ENCODE assay signal across 27 cellular contexts in the genomic region with DNA sequence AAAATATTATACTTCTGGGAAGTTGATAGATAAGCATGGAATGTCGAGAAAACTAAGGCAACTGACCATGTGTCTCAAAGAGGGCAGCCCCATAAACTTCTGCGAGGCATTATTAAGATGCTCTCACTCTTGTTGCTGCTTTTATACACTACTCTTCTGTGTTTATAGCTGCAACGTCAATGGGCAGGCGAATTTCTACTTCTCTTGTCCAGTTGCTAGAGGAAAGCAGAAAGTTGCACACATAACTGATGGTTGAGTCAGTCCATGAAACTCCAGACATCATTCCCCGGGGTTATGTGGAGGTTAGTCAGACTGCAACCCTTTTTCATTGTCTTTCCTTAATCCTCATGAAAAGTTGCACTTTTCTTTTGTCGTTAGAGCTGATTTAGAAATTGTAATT. TPM values are rescaled to one million over a fixed set of nuclear protein-coding genes. Genes with fewer than 3 reads are reported as not detected.
DNase-seq lines count a peak whose midpoint lies in the region; TF ChIP-seq lines count a peak whose summit lies in the region.
"Had no signal": no experiment of that assay in that cellular context is flagged by ENCODE, and none has a peak within 500 bp of the region (broad histone marks: within the 10 kb centered on the region; RNA-seq: fewer than 3 reads in every experiment).

No MANE protein-coding gene starts in this region.

- H3K4me3 ChIP-seq in breast epithelium, result no peak overlapping the region
- no peak overlapping the region for H3K4me3 ChIP-seq in sigmoid colon
- peak overlapping the region in 1 of 2 donors; percentile 36 for H3K4me3 ChIP-seq in ascending aorta
- H3K4me3 ChIP-seq: lower lobe of right lung had no signal

- no peaks in the 10 kb centered on the region for H3K4me1 Mint-ChIP-seq in MCF 10A (ENCODE audit: insufficient read depth, unreplicated experiment)
- H3K4me1 Mint-ChIP-seq: activated CD4-positive, alpha-beta memory T cell treated with anti-CD3 and anti-CD28 coated beads, Interleukin-2, amount 10 ng/mL, durations not matched to agents 7 days and 5 days; central memory CD8-positive, alpha-beta T cell; naive thymus-derived CD4-positive, alpha-beta T cell; stimulated activated memory B cell treated with anti-CD40 and anti-IgM and Interleukin-4, amounts not matched to agents 10 μg/mL and 1 μg/mL and 100 μg/mL, for 72 hours had no signal

- no peaks in the 10 kb centered on the region for H3K27me3 ChIP-seq in breast epithelium
- H3K27me3 ChIP-seq in sigmoid colon, result no peaks in the 10 kb centered on the region
- H3K27me3 ChIP-seq in ascending aorta, result no peaks in the 10 kb centered on the region

- no peaks in the 10 kb centered on the region for H3K4me1 ChIP-seq in breast epithelium
- H3K4me1 ChIP-seq in sigmoid colon, result no peaks in the 10 kb centered on the region
- no peaks in the 10 kb centered on the region for H3K4me1 ChIP-seq in ascending aorta
- H3K4me1 ChIP-seq: lower lobe of right lung had no signal

- H3K27ac ChIP-seq in breast epithelium, result no peak overlapping the region
- H3K27ac ChIP-seq in sigmoid colon, result no peak overlapping the region
- H3K27ac ChIP-seq in ascending aorta, result peak overlapping the region in 1 of 2 donors; percentile 18
- H3K27ac ChIP-seq: 22Rv1, C4-2B, lower lobe of right lung, VCaP had no signal

- no peak for TF ChIP-seq EP300 in sigmoid colon (IDR thresholded peaks at IDR 0.05)

- WGBS in sigmoid colon, 2 donors, result 64 to 72% methylated on average over 6 of the region's 6 CpGs

- TF ChIP-seq POLR2A in breast epithelium (IDR thresholded peaks at IDR 0.05), result no peak
- no peak for TF ChIP-seq POLR2A in sigmoid colon (IDR thresholded peaks at IDR 0.05)

- H3K9me3 Mint-ChIP-seq in MCF 10A (ENCODE audit: unreplicated experiment), result no peaks in the 10 kb centered on the region
- H3K9me3 Mint-ChIP-seq: activated CD4-positive, alpha-beta memory T cell treated with anti-CD3 and anti-CD28 coated beads, Interleukin-2, amount 10 ng/mL, durations not matched to agents 7 days and 5 days; activated naive CD4-positive, alpha-beta T cell treated with anti-CD3 and anti-CD28 coated beads, Interleukin-2, amount 50 U/mL, for 72 hours; activated T-cell treated with anti-CD3 and anti-CD28 coated beads, Interleukin-2, amount 50 U/mL, for 4 hours; central memory CD8-positive, alpha-beta T cell; stimulated activated memory B cell treated with anti-CD40 and anti-IgM and Interleukin-4, amounts not matched to agents 10 μg/mL and 1 μg/mL and 100 μg/mL, for 72 hours; type B pancreatic cell had no signal

- CTCF ChIA-PET in MCF 10A (lab: Yijun Ruan, JAX), result no interaction called here

- no peak for TF ChIP-seq CTCF in MCF 10A (IDR thresholded peaks at IDR 0.05; ENCODE audit: unreplicated experiment)
- TF ChIP-seq CTCF in breast epithelium (IDR thresholded peaks at IDR 0.05), result no peak
- no peak for TF ChIP-seq CTCF in sigmoid colon (IDR thresholded peaks at IDR 0.05)
- no peak for TF ChIP-seq CTCF in ascending aorta (IDR thresholded peaks at IDR 0.05)

- no peaks in the 10 kb centered on the region for H3K36me3 Mint-ChIP-seq in MCF 10A (ENCODE audit: insufficient read depth, unreplicated experiment)
- H3K36me3 Mint-ChIP-seq: activated naive CD4-positive, alpha-beta T cell treated with anti-CD3 and anti-CD28 coated beads, Interleukin-2, amount 50 U/mL, for 72 hours; naive thymus-derived CD4-positive, alpha-beta T cell; stimulated activated memory B cell treated with anti-CD40 and anti-IgM and Interleukin-4, amounts not matched to agents 10 μg/mL and 1 μg/mL and 100 μg/mL, for 72 hours; type B pancreatic cell had no signal

- H3K9me3 ChIP-seq in breast epithelium (no peaks in the 10 kb centered on the region), sigmoid colon (no peaks in the 10 kb centered on the region), ascending aorta (no peaks in the 10 kb centered on the region)
- H3K9me3 ChIP-seq: lower lobe of right lung had no signal

- intact Hi-C loops in MCF 10A (cut with micrococcal nuclease), result no loop called here
- intact Hi-C loops in breast epithelium (cut with DNase I; ENCODE audit: low total_unique reads), result no loop called here
- intact Hi-C loops in sigmoid colon (cut with DNase I), result no loop called here
- intact Hi-C loops in ascending aorta (cut with DNase I), result no loop called here

- POLR2A ChIA-PET in MCF 10A (lab: Yijun Ruan, JAX), result interaction anchor here (1.2 kb wide), 1 partner anchor 22 kb away, joined by 3 read pairs; no protein-coding TSS in a partner anchor

- no TSS peak for BruUV-seq in MCF 10A (replicated peaks; lab: Mats Ljungman, UMichigan)

- no peaks in the 10 kb centered on the region for H3K27me3 Mint-ChIP-seq in MCF 10A (ENCODE audit: insufficient read depth, unreplicated experiment)
- H3K27me3 Mint-ChIP-seq: activated CD4-positive, alpha-beta memory T cell treated with anti-CD3 and anti-CD28 coated beads, Interleukin-2, amount 10 ng/mL, durations not matched to agents 7 days and 5 days; central memory CD8-positive, alpha-beta T cell; naive thymus-derived CD4-positive, alpha-beta T cell; stimulated activated memory B cell treated with anti-CD40 and anti-IgM and Interleukin-4, amounts not matched to agents 10 μg/mL and 1 μg/mL and 100 μg/mL, for 72 hours; type B pancreatic cell had no signal

- H3K4me3 Mint-ChIP-seq in MCF 10A (ENCODE audit: unreplicated experiment), result no peak overlapping the region
- H3K4me3 Mint-ChIP-seq: activated CD4-positive, alpha-beta memory T cell treated with anti-CD3 and anti-CD28 coated beads, Interleukin-2, amount 10 ng/mL, durations not matched to agents 7 days and 5 days; activated T-cell treated with anti-CD3 and anti-CD28 coated beads, Interleukin-2, amount 50 U/mL, for 4 hours; central memory CD8-positive, alpha-beta T cell; naive thymus-derived CD4-positive, alpha-beta T cell; stimulated activated memory B cell treated with anti-CD40 and anti-IgM and Interleukin-4, amounts not matched to agents 10 μg/mL and 1 μg/mL and 100 μg/mL, for 72 hours; type B pancreatic cell had no signal

- no peak overlapping the region for H3K27ac Mint-ChIP-seq in MCF 10A (ENCODE audit: low read depth, unreplicated experiment)
- H3K27ac Mint-ChIP-seq: activated CD4-positive, alpha-beta memory T cell treated with anti-CD3 and anti-CD28 coated beads, Interleukin-2, amount 10 ng/mL, durations not matched to agents 7 days and 5 days; activated naive CD4-positive, alpha-beta T cell treated with anti-CD3 and anti-CD28 coated beads, Interleukin-2, amount 50 U/mL, for 72 hours; naive thymus-derived CD4-positive, alpha-beta T cell; stimulated activated memory B cell treated with anti-CD40 and anti-IgM and Interleukin-4, amounts not matched to agents 10 μg/mL and 1 μg/mL and 100 μg/mL, for 72 hours; type B pancreatic cell had no signal

- peak; percentile 49 for DNase-seq in MCF 10A (ENCODE audit: unreplicated experiment)
- DNase-seq in breast epithelium (ENCODE audit: low spot score in 2 of 2), result no peak
- peak; percentile 81 for DNase-seq in astrocyte of the hippocampus (ENCODE audit: low read depth, low spot score)
- DNase-seq in foreskin melanocyte, result peak; percentile 71
- peak; percentile 24 for DNase-seq in stromal cell of bone marrow (ENCODE audit: low read depth)
- DNase-seq in sigmoid colon, result no peak
- DNase-seq in activated T-cell treated with anti-CD3 and anti-CD28 coated beads, Interleukin-2, amount 50 U/mL, for 1 hour, result no peak
- no peak for DNase-seq in ascending aorta (ENCODE audit: low spot score in 2 of 2)
- DNase-seq: activated CD4-positive, alpha-beta memory T cell treated with anti-CD3 and anti-CD28 coated beads, Interleukin-2, amount 10 ng/mL, durations not matched to agents 7 days and 5 days; activated T-cell treated with anti-CD3 and anti-CD28 coated beads, Interleukin-2, amount 50 U/mL, for 4 hours; DMS53; H7; Kasumi-1; lower lobe of right lung; naive thymus-derived CD4-positive, alpha-beta T cell; NCI-H1417; NCI-H2171 treated with DMSO at 0.1 percent for 48 hours; stimulated activated CD4-positive, alpha-beta T cell treated with anti-CD3 and anti-CD28 coated beads, Interleukin-12 subunit alpha, Interleukin-12 subunit beta, amount 100 ng/mL, for 4 hours had no signal

- no peaks in the 10 kb centered on the region for H3K36me3 ChIP-seq in breast epithelium
- H3K36me3 ChIP-seq in sigmoid colon, result no peaks in the 10 kb centered on the region
- no peaks in the 10 kb centered on the region for H3K36me3 ChIP-seq in ascending aorta
- H3K36me3 ChIP-seq: lower lobe of right lung had no signal

RNA-seq across cellular contexts. Expression of gene VCX3B, which starts 39.8 kb away (rescaled TPM):
- total RNA-seq in MCF 10A (2022), result not detected in 2 replicates
- not detected for total RNA-seq in breast epithelium
- not detected for total RNA-seq in sigmoid colon
- not detected for polyA plus RNA-seq in sigmoid colon
- total RNA-seq in ascending aorta, result not detected
- total RNA-seq: activated CD4-positive, alpha-beta memory T cell treated with anti-CD3 and anti-CD28 coated beads, Interleukin-2, amount 10 ng/mL, durations not matched to agents 7 days and 5 days; activated naive CD4-positive, alpha-beta T cell treated with anti-CD3 and anti-CD28 coated beads, Interleukin-2, amount 50 U/mL, for 72 hours; activated T-cell treated with anti-CD3 and anti-CD28 coated beads, Interleukin-2, amount 50 U/mL, for 4 hours; frontal cortex; H7; lower lobe of right lung; naive thymus-derived CD4-positive, alpha-beta T cell; posterior vena cava had no signal
- polyA plus RNA-seq: naive thymus-derived CD4-positive, alpha-beta T cell had no signal

Comparison
In these comparisons a context has a peak if more than half of its experiments do, and no peak if none do; other contexts are left out.
1. DNase-seq: peak in MCF 10A (single experiment), astrocyte of the hippocampus (single experiment), foreskin melanocyte (single experiment) and stromal cell of bone marrow (single experiment); none in breast epithelium (0 of 2), sigmoid colon (single experiment), activated T-cell treated with anti-CD3 and anti-CD28 coated beads, Interleukin-2, amount 50 U/mL, for 1 hour (single experiment) and ascending aorta (0 of 2).